In the genomic region with DNA sequence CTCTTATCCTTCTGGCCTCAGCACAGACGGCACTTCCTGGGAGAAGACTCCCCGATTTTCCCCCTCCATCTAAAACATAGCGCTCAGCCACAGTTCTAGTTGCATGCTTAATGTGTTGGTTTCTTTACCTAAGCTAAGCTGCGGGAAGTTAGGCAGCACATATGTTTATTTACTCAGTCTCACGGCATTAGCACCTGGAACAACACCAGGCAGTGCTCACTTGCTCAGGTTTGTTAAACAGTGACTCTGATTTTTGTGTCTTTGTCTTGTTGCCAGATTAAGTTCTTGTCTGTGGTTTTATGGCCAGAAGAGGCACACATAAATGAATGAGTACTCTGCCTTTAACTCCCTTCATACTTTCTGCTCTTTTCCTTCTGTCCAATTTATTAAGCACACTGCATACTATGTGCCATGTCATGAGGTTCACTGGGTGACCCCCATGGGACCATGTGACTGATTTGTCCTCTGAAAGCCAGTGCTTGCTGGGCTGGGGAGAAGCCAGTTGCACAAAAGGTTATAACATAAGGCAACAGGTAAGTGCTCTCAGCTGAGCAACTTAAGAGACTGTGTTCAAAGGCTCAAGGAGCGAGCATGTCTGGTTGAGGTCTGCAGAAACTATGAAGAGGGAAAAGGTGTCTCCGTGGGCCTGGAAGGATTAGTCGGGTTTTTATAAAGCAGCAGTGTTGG, we compare ENCODE assay signal across 18 cellular contexts.
DNase-seq lines count a peak whose midpoint lies in the region; ATAC-seq, FAIRE-seq and TF ChIP-seq lines count a peak whose summit lies in the region.
"Had no signal": no experiment of that assay in that cellular context is flagged by ENCODE, and none has a peak within 500 bp of the region (broad histone marks: within the 10 kb centered on the region; RNA-seq: fewer than 3 reads in every experiment).

No MANE protein-coding gene starts in this region.

- no peak overlapping the region for H2AFZ ChIP-seq in HepG2 (ENCODE audit: low read length)
- H2AFZ ChIP-seq: parathyroid adenoma had no signal

- no peak for TF ChIP-seq EP300 in HepG2 (IDR thresholded peaks at IDR 0.05; ENCODE audit: low read depth in 2 of 2, low read length in 2 of 2)
- TF ChIP-seq EP300 in HepG2 (CRISPR knock-in tag; IDR thresholded peaks at IDR 0.05; ENCODE audit: borderline replicate concordance): no peak

- H3K27ac ChIP-seq in HepG2 (ENCODE audit: extremely low read length, insufficient read depth, low read length) (no peak overlapping the region), testis (no peak overlapping the region)
- H3K27ac ChIP-seq: parathyroid adenoma, RWPE1 had no signal

- no peaks in the 10 kb centered on the region for H3K27me3 ChIP-seq in HepG2 (ENCODE audit: control insufficient read depth in 1 of 2, insufficient read depth in 2 of 2, low read length in 2 of 2)
- H3K27me3 ChIP-seq in testis: no peaks in the 10 kb centered on the region

- TF ChIP-seq POLR2A in HepG2 (IDR thresholded peaks at IDR 0.05; ENCODE audit: insufficient read depth in 1 of 2, low read depth in 2 of 2, low read length in 2 of 2): no peak
- no peak for TF ChIP-seq POLR2A in testis (IDR thresholded peaks at IDR 0.05)

- H3K9ac ChIP-seq in HepG2 (ENCODE audit: insufficient read depth, low read depth, low read length): no peak overlapping the region
- H3K9ac ChIP-seq: parathyroid adenoma had no signal

- H3K36me3 ChIP-seq in HepG2 (replicated peaks in 1 of 2; ENCODE audit: control insufficient read depth in 1 of 2, insufficient read depth in 2 of 2, low read length in 2 of 2): peaks cover 2 to 17% of the 10 kb centered on the region in 2 experiments; a peak in 4 of 5 replicates
- H3K36me3 ChIP-seq in testis (ENCODE audit: low read depth, missing control alignments): no peaks in the 10 kb centered on the region

- DNase-seq in COR-L47 (lab: John Stamatoyannopoulos, UW) (peak; percentile 66), LNCaP clone FGC (ENCODE audit: low read depth) (peak; percentile 98), NCI-H748 (lab: John Stamatoyannopoulos, UW; ENCODE audit: unreplicated experiment) (peak; percentile 76), HepG2 (ENCODE audit: low spot score) (no peak), SW 1271 (lab: John Stamatoyannopoulos, UW) (no peak), testis (no peak)
- no peak for DNase-seq in stimulated activated CD4-positive, alpha-beta T cell treated with anti-CD3 and anti-CD28 coated beads, Interleukin-4, amount 100 ng/mL, for 1 hour
- DNase-seq: activated CD4-positive, alpha-beta T cell treated with anti-CD3 and anti-CD28 coated beads for 4 hours; anterior cingulate cortex; effector CD8-positive, alpha-beta T cell; foreskin fibroblast; Karpas-422; NCI-H446; stimulated activated CD8-positive, alpha-beta memory T cell treated with anti-CD3 and anti-CD28 coated beads, Interleukin-4, amount 100 ng/mL, for 48 hours had no signal

- no TSS peak for BruUV-seq in HepG2 (replicated peaks; lab: Mats Ljungman, UMichigan)

- no peak for TF ChIP-seq CTCF in LNCaP clone FGC (IDR thresholded peaks at IDR 0.05; ENCODE audit: control insufficient read depth, extremely low read depth, insufficient read depth)
- no peak for TF ChIP-seq CTCF in HepG2 (CRISPR knock-in tag; IDR thresholded peaks at IDR 0.05)
- no peak for TF ChIP-seq CTCF in testis (IDR thresholded peaks at IDR 0.05)

- CTCF ChIA-PET in HepG2 (lab: Yijun Ruan, JAX; ENCODE audit: low intra/inter-chr PET ratio, low total read pairs): interaction anchor here (0.6 kb wide), 1 partner anchor 29 kb away, joined by 5 read pairs; no protein-coding TSS in a partner anchor

- H3K4me1 ChIP-seq in HepG2 (ENCODE audit: insufficient read depth, low read length) (0 out of 2 replicates have a peak, but pooled peaks cover 4% of the 10 kb centered on the region), testis (no peaks in the 10 kb centered on the region)

- H3K9me3 ChIP-seq in HepG2 (ENCODE audit: low read length) (no peaks in the 10 kb centered on the region), testis (no peaks in the 10 kb centered on the region)

- no peaks in the 10 kb centered on the region for H4K20me1 ChIP-seq in HepG2 (ENCODE audit: insufficient read depth, low read length)

- H3K4me3 ChIP-seq in LNCaP clone FGC (ENCODE audit: low read depth, low read length) (peak overlapping the region; percentile 23), HepG2 (replicated peaks in 1 of 3; ENCODE audit: insufficient read depth in 1 of 3, low read depth in 2 of 3, low read length in 3 of 3) (no peak overlapping the region), testis (no peak overlapping the region)

- in situ Hi-C loops in HepG2 (cut with HindIII; ENCODE audit: extremely low pct_ligation_motif_present, low pct_unique_long_range_greater_than_20kb): no loop called here

- POLR2A ChIA-PET in HepG2 (lab: Yijun Ruan, JAX): no interaction called here

- TF ChIP-seq RAD21 in HepG2 (CRISPR knock-in tag; IDR thresholded peaks at IDR 0.05): no peak

- intact Hi-C loops in HepG2 (cut with micrococcal nuclease; ENCODE audit: unreplicated experiment): no loop called here
- intact Hi-C loops in testis (cut with DNase I; ENCODE audit: low total_unique reads): no loop called here

- H3K79me2 ChIP-seq in HepG2 (ENCODE audit: insufficient read depth, low read length): peaks cover 2% of the 10 kb centered on the region

- no peak for FAIRE-seq in HepG2 (lab: Jason Lieb, UNC)
- FAIRE-seq: GM12892 had no signal

- 92% methylated on average over 8 of the region's 8 CpGs for WGBS in HepG2 (ENCODE audit: low lambda C conversion rate)
- WGBS in testis, 2 donors: 93 to 96% methylated on average over 8 of the region's 8 CpGs

- ATAC-seq in HepG2 (no peak), HG03045 (IDR thresholded peaks at IDR 0.05; ENCODE audit: unreplicated experiment) (no peak)

- H3K4me2 ChIP-seq in HepG2 (ENCODE audit: low read depth, low read length): no peak overlapping the region

TF ChIP-seq in HepG2, 621 proteins besides CTCF, POLR2A, EP300 and RAD21:
- TF ChIP-seq, protein P1, sequence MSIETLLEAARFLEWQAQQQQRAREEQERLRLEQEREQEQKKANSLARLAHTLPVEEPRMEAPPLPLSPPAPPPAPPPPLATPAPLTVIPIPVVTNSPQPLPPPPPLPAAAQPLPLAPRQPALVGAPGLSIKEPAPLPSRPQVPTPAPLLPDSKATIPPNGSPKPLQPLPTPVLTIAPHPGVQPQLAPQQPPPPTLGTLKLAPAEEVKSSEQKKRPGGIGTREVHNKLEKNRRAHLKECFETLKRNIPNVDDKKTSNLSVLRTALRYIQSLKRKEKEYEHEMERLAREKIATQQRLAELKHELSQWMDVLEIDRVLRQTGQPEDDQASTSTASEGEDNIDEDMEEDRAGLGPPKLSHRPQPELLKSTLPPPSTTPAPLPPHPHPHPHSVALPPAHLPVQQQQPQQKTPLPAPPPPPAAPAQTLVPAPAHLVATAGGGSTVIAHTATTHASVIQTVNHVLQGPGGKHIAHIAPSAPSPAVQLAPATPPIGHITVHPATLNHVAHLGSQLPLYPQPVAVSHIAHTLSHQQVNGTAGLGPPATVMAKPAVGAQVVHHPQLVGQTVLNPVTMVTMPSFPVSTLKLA (IDR thresholded peaks at IDR 0.05): peak; percentile 54; the same call in 1 of the 2 replicates
- TF ChIP-seq ZNF337 (CRISPR knock-in tag; IDR thresholded peaks at IDR 0.05; ENCODE audit: borderline replicate concordance, low read depth) (no peak), HHEX (CRISPR knock-in tag; IDR thresholded peaks at IDR 0.05) (no peak)
- TF ChIP-seq, protein P2, sequence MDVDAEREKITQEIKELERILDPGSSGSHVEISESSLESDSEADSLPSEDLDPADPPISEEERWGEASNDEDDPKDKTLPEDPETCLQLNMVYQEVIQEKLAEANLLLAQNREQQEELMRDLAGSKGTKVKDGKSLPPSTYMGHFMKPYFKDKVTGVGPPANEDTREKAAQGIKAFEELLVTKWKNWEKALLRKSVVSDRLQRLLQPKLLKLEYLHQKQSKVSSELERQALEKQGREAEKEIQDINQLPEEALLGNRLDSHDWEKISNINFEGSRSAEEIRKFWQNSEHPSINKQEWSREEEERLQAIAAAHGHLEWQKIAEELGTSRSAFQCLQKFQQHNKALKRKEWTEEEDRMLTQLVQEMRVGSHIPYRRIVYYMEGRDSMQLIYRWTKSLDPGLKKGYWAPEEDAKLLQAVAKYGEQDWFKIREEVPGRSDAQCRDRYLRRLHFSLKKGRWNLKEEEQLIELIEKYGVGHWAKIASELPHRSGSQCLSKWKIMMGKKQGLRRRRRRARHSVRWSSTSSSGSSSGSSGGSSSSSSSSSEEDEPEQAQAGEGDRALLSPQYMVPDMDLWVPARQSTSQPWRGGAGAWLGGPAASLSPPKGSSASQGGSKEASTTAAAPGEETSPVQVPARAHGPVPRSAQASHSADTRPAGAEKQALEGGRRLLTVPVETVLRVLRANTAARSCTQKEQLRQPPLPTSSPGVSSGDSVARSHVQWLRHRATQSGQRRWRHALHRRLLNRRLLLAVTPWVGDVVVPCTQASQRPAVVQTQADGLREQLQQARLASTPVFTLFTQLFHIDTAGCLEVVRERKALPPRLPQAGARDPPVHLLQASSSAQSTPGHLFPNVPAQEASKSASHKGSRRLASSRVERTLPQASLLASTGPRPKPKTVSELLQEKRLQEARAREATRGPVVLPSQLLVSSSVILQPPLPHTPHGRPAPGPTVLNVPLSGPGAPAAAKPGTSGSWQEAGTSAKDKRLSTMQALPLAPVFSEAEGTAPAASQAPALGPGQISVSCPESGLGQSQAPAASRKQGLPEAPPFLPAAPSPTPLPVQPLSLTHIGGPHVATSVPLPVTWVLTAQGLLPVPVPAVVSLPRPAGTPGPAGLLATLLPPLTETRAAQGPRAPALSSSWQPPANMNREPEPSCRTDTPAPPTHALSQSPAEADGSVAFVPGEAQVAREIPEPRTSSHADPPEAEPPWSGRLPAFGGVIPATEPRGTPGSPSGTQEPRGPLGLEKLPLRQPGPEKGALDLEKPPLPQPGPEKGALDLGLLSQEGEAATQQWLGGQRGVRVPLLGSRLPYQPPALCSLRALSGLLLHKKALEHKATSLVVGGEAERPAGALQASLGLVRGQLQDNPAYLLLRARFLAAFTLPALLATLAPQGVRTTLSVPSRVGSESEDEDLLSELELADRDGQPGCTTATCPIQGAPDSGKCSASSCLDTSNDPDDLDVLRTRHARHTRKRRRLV (CRISPR knock-in tag; IDR thresholded peaks at IDR 0.05): no peak

Comparison
In these comparisons a context has a peak if more than half of its experiments do, and no peak if none do; other contexts are left out.
1. DNase-seq: peak in COR-L47 (single experiment), LNCaP clone FGC (single experiment) and NCI-H748 (single experiment); none in HepG2 (single experiment), SW 1271 (0 of 2), testis (single experiment) and stimulated activated CD4-positive, alpha-beta T cell treated with anti-CD3 and anti-CD28 coated beads, Interleukin-4, amount 100 ng/mL, for 1 hour (single experiment).